ENCODE assay signal across 31 cellular contexts in the genomic region with DNA sequence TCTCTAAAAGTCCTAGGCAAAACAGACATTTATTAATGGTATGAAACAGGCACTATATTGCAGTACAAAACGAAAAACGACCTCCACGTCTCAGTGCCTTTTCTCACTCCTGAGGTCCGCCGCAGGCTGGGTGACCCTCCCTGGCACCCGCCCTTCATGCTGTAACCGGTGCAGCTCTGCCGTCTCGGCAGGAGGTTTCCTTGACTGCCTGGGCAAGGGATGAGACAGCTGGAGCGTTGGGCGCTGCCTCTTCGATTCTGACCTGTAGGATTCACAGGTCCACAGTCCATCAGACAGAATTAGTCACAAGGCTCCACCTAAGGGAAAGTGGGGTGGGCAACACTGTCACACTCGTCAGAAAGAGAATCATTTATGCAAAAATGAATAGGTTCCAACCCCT.
"Had no signal": no experiment of that assay in that cellular context is flagged by ENCODE, and none has a peak within 500 bp of the region (broad histone marks: within the 10 kb centered on the region; RNA-seq: fewer than 3 reads in every experiment).

No MANE protein-coding gene starts in this region.

- H3K9me3 ChIP-seq: ascending aorta, breast epithelium, colonic mucosa, esophagus squamous epithelium, gastroesophageal sphincter, heart right ventricle had no signal

- H3K36me3 ChIP-seq: ascending aorta, breast epithelium, cardiac muscle cell, colonic mucosa, esophagus squamous epithelium, gastroesophageal sphincter, heart right ventricle had no signal

- H3K4me3 ChIP-seq: ascending aorta, breast epithelium, cardiac muscle cell, colonic mucosa, esophagus squamous epithelium, gastroesophageal sphincter, heart right ventricle had no signal

- H3K4me1 ChIP-seq: breast epithelium, colonic mucosa, esophagus squamous epithelium, gastroesophageal sphincter had no signal

- ATAC-seq: activated CD4-positive, alpha-beta T cell treated with anti-CD3 and anti-CD28 coated beads for 36 hours; activated naive CD4-positive, alpha-beta T cell treated with anti-CD3 and anti-CD28 coated beads, Interleukin-2, amount 50 U/mL, for 72 hours; activated T-cell treated with anti-CD3 and anti-CD28 coated beads, Interleukin-2, amount 50 U/mL, for 72 hours; gastroesophageal sphincter; heart right ventricle had no signal

- H3K9me3 Mint-ChIP-seq: activated CD4-positive, alpha-beta memory T cell treated with anti-CD3 and anti-CD28 coated beads, Interleukin-2, amount 10 ng/mL, durations not matched to agents 7 days and 5 days; activated CD4-positive, alpha-beta T cell treated with anti-CD3 and anti-CD28 coated beads, Interleukin-2, amount 10 ng/mL, durations not matched to agents 24 days and 14 days; activated naive CD4-positive, alpha-beta T cell treated with anti-CD3 and anti-CD28 coated beads, Interleukin-2, amount 10 ng/mL, durations not matched to agents 7 days and 5 days; activated naive CD4-positive, alpha-beta T cell treated with anti-CD3 and anti-CD28 coated beads, Interleukin-2, amount 50 U/mL, for 72 hours; activated naive CD8-positive, alpha-beta T cell treated with anti-CD3 and anti-CD28 coated beads, Interleukin-2, amount 10 ng/mL, durations not matched to agents 7 days and 5 days; activated T-cell treated with anti-CD3 and anti-CD28 coated beads, Interleukin-2, amount 50 U/mL, for 24 hours; activated T-cell treated with anti-CD3 and anti-CD28 coated beads, Interleukin-2, amount 50 U/mL, for 72 hours; T-helper 2 cell treated with Interferon-gamma antibody and Interleukin-4, amounts not matched to agents 5 μg/mL and 100 μg/mL, for 36 hours had no signal

- H3K27ac Mint-ChIP-seq: activated CD4-positive, alpha-beta memory T cell treated with anti-CD3 and anti-CD28 coated beads, Interleukin-2, amount 10 ng/mL, durations not matched to agents 7 days and 5 days; activated CD4-positive, alpha-beta T cell treated with anti-CD3 and anti-CD28 coated beads for 36 hours; activated CD4-positive, alpha-beta T cell treated with anti-CD3 and anti-CD28 coated beads, Interleukin-2, amount 10 ng/mL, durations not matched to agents 24 days and 14 days; activated naive CD4-positive, alpha-beta T cell treated with anti-CD3 and anti-CD28 coated beads, Interleukin-2, amount 10 ng/mL, durations not matched to agents 7 days and 5 days; activated naive CD4-positive, alpha-beta T cell treated with anti-CD3 and anti-CD28 coated beads, Interleukin-2, amount 50 U/mL, for 72 hours; activated naive CD8-positive, alpha-beta T cell treated with anti-CD3 and anti-CD28 coated beads, Interleukin-2, amount 10 ng/mL, durations not matched to agents 7 days and 5 days; activated T-cell treated with anti-CD3 and anti-CD28 coated beads, Interleukin-2, amount 50 U/mL, for 24 hours; activated T-cell treated with anti-CD3 and anti-CD28 coated beads, Interleukin-2, amount 50 U/mL, for 72 hours; T-helper 2 cell treated with Interferon-gamma antibody and Interleukin-4, amounts not matched to agents 5 μg/mL and 100 μg/mL, for 36 hours had no signal

- H3K27me3 Mint-ChIP-seq: activated CD4-positive, alpha-beta T cell treated with anti-CD3 and anti-CD28 coated beads for 36 hours; activated T-cell treated with anti-CD3 and anti-CD28 coated beads, Interleukin-2, amount 50 U/mL, for 24 hours; brain had no signal

- H3K4me3 Mint-ChIP-seq: activated CD4-positive, alpha-beta memory T cell treated with anti-CD3 and anti-CD28 coated beads, Interleukin-2, amount 10 ng/mL, durations not matched to agents 7 days and 5 days; activated CD4-positive, alpha-beta T cell treated with anti-CD3 and anti-CD28 coated beads for 36 hours; activated CD4-positive, alpha-beta T cell treated with anti-CD3 and anti-CD28 coated beads, Interleukin-2, amount 10 ng/mL, durations not matched to agents 24 days and 14 days; activated naive CD4-positive, alpha-beta T cell treated with anti-CD3 and anti-CD28 coated beads, Interleukin-2, amount 10 ng/mL, durations not matched to agents 7 days and 5 days; activated naive CD8-positive, alpha-beta T cell treated with anti-CD3 and anti-CD28 coated beads, Interleukin-2, amount 10 ng/mL, durations not matched to agents 7 days and 5 days; activated T-cell treated with anti-CD3 and anti-CD28 coated beads, Interleukin-2, amount 50 U/mL, for 24 hours; activated T-cell treated with anti-CD3 and anti-CD28 coated beads, Interleukin-2, amount 50 U/mL, for 72 hours; brain; T-helper 2 cell treated with Interferon-gamma antibody and Interleukin-4, amounts not matched to agents 5 μg/mL and 100 μg/mL, for 36 hours had no signal

- H3K27ac ChIP-seq: ascending aorta, breast epithelium, cardiac muscle cell, colonic mucosa, epithelial cell of prostate, esophagus squamous epithelium, gastroesophageal sphincter, heart right ventricle had no signal

- H3K36me3 Mint-ChIP-seq: activated naive CD4-positive, alpha-beta T cell treated with anti-CD3 and anti-CD28 coated beads, Interleukin-2, amount 10 ng/mL, durations not matched to agents 7 days and 5 days; activated naive CD4-positive, alpha-beta T cell treated with anti-CD3 and anti-CD28 coated beads, Interleukin-2, amount 50 U/mL, for 72 hours; activated naive CD8-positive, alpha-beta T cell treated with anti-CD3 and anti-CD28 coated beads, Interleukin-2, amount 10 ng/mL, durations not matched to agents 7 days and 5 days; brain had no signal

- DNase-seq: activated CD4-positive, alpha-beta memory T cell treated with anti-CD3 and anti-CD28 coated beads, Interleukin-2, amount 10 ng/mL, durations not matched to agents 7 days and 5 days; activated CD4-positive, alpha-beta T cell treated with anti-CD3 and anti-CD28 coated beads for 36 hours; activated CD4-positive, alpha-beta T cell treated with anti-CD3 and anti-CD28 coated beads, Interleukin-2, amount 10 ng/mL, durations not matched to agents 24 days and 14 days; activated CD4-positive, alpha-beta T cell treated with anti-CD3 and anti-CD28 coated beads, Interleukin-2, amount 50 U/mL, for 4 hours; activated CD4-positive, CD25-positive, alpha-beta regulatory T cell; activated CD4-positive, CD25-positive, alpha-beta regulatory T cell treated with anti-CD3 and anti-CD28 coated beads, Interleukin-2, amount 50 U/mL, for 72 hours; activated CD8-positive, alpha-beta memory T cell treated with anti-CD3 and anti-CD28 coated beads, Interleukin-2, amount 50 U/mL, for 48 hours; activated gamma-delta T cell; activated naive CD4-positive, alpha-beta T cell; activated naive CD4-positive, alpha-beta T cell treated with anti-CD3 and anti-CD28 coated beads, Interleukin-2, amount 10 ng/mL, durations not matched to agents 7 days and 5 days; activated naive CD8-positive, alpha-beta T cell treated with anti-CD3 and anti-CD28 coated beads, Interleukin-2, amount 10 ng/mL, durations not matched to agents 7 days and 5 days; activated T-cell treated with anti-CD3 and anti-CD28 coated beads for 4 hours; activated T-cell treated with anti-CD3 and anti-CD28 coated beads, Interleukin-2, amount 50 U/mL, for 24 hours; activated T-cell treated with anti-CD3 and anti-CD28 coated beads, Interleukin-2, amount 50 U/mL, for 72 hours; central memory CD4-positive, alpha-beta T cell; cerebellar nuclear complex; colonic mucosa; effector CD8-positive, alpha-beta T cell; esophagus squamous epithelium; foreskin melanocyte; heart right ventricle; hippocampal formation; T1000 had no signal

- H3K27me3 ChIP-seq: ascending aorta, breast epithelium, cardiac muscle cell, colonic mucosa, esophagus squamous epithelium, gastroesophageal sphincter had no signal

- H3K4me1 Mint-ChIP-seq: activated CD4-positive, alpha-beta memory T cell treated with anti-CD3 and anti-CD28 coated beads, Interleukin-2, amount 10 ng/mL, durations not matched to agents 7 days and 5 days; activated CD4-positive, alpha-beta T cell treated with anti-CD3 and anti-CD28 coated beads for 36 hours; activated CD4-positive, alpha-beta T cell treated with anti-CD3 and anti-CD28 coated beads, Interleukin-2, amount 10 ng/mL, durations not matched to agents 24 days and 14 days; activated naive CD4-positive, alpha-beta T cell treated with anti-CD3 and anti-CD28 coated beads, Interleukin-2, amount 10 ng/mL, durations not matched to agents 7 days and 5 days; activated naive CD8-positive, alpha-beta T cell treated with anti-CD3 and anti-CD28 coated beads, Interleukin-2, amount 10 ng/mL, durations not matched to agents 7 days and 5 days had no signal
